ENCODE assay signal across 18 cellular contexts in the genomic region with DNA sequence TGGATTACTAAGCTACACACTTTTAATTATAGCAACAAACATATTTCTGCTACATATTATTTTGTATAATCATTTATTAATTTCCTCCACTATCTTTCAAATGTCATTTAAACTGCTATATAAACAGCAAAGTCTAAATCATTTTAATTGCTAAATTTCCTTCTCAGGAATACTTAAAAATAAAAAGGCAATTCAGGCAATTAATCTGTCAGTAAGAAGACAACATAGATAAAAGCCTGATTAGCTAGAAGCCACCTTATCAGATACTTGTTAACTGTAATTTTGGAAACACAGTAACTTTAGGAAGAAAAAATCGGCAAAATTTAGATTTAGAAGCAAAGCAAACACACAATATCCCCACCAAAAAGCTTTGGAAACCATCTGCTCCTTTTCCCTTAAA.
"Had no signal": no experiment of that assay in that cellular context is flagged by ENCODE, and none has a peak within 500 bp of the region (broad histone marks: within the 10 kb centered on the region; RNA-seq: fewer than 3 reads in every experiment).

No MANE protein-coding gene starts in this region.

- DNase-seq: KBM-7, MV-4-11, NCI-H1048, NCI-H1105, NCI-H1417, NCI-H1436 treated with DMSO at 0.1 percent for 48 hours, NCI-H1694, NCI-H187 treated with DMSO at 0.1 percent for 48 hours, NCI-H2029 treated with DMSO at 0.1 percent for 48 hours, NCI-H2171 treated with DMSO at 0.1 percent for 48 hours, NCI-H345, NCI-H524, NCI-H69, NCI-H774, OCI-M1, SHP77, SK-N-SH had no signal

- H3K27ac ChIP-seq: RWPE1 had no signal

- H3K9me3 ChIP-seq: SK-N-SH had no signal

- H3K9me2 ChIP-seq: SK-N-SH had no signal

- H3K4me2 ChIP-seq: SK-N-SH had no signal
